Comparison of ENCODE assay signal across 8 cellular contexts in genomic region chr9:85900504-85901201, GRCh38. TPM values are rescaled to one million over a fixed set of nuclear protein-coding genes. Genes with fewer than 3 reads are reported as not detected.
DNase-seq lines count a peak whose midpoint lies in the region; ATAC-seq and TF ChIP-seq lines count a peak whose summit lies in the region.

No MANE protein-coding gene starts in this region.

- no peaks in the 10 kb centered on the region for H3K9me3 ChIP-seq in spleen

- TF ChIP-seq CTCF in LNCAP (IDR thresholded peaks at IDR 0.05) (peak; percentile 68), spleen (IDR thresholded peaks at IDR 0.05 in 8 of 11, conservative IDR thresholded peaks at IDR 0.05 in 3 of 11) (peak in 8 of 11 experiments; percentile 11 to 56 (median 48))

- no peaks in the 10 kb centered on the region for H3K27me3 ChIP-seq in spleen (replicated peaks in 1 of 7)

- no peak overlapping the region for H3K27ac ChIP-seq in spleen

- no peaks in the 10 kb centered on the region for H3K4me1 ChIP-seq in spleen

- ATAC-seq in HG02610 (IDR thresholded peaks at IDR 0.05; ENCODE audit: unreplicated experiment): no peak
- no peak for ATAC-seq in GM18868 (IDR thresholded peaks at IDR 0.05; ENCODE audit: unreplicated experiment)

- peak; percentile 5 to 24 for DNase-seq in NOMO-1 (lab: John Stamatoyannopoulos, UW; ENCODE audit: unreplicated experiment in 2 of 2)
- DNase-seq in NOMO-1 treated with dmso at 0.1 percent for 144 hours (lab: John Stamatoyannopoulos, UW; ENCODE audit: unreplicated experiment): no peak
- peak; percentile 16 to 18 for DNase-seq in activated CD4-positive, alpha-beta T cell treated with anti-CD3 and anti-CD28 coated beads, Interleukin-2, amount 50 U/mL, for 4 hours
- peak; percentile 20 for DNase-seq in fibroblast of the conjunctiva (ENCODE audit: low read depth)
- DNase-seq in spleen: no peak

- intact Hi-C loops in spleen (cut with DNase I; ENCODE audit: low total_unique reads): no loop called here

- no peak for TF ChIP-seq POLR2A in spleen (IDR thresholded peaks at IDR 0.05)

- no peak overlapping the region for H3K4me3 ChIP-seq in spleen

- no peaks in the 10 kb centered on the region for H3K36me3 ChIP-seq in spleen

- 50 to 57% (median 54%) methylated on average over 9 of the region's 9 CpGs for WGBS in spleen, 5 donors

RNA-seq across cellular contexts. Expression of gene NAA35, which starts 40.3 kb away (rescaled TPM):
- total RNA-seq in spleen: 10 to 100 TPM; 10.6 to 23.7 (median 22.7) TPM
- polyA plus RNA-seq in spleen: 1 to 10 TPM; 4.2 to 4.8 (median 4.6) TPM

Comparison
In these comparisons a context has a peak if more than half of its experiments do, and no peak if none do; other contexts are left out.
1. DNase-seq: peak in NOMO-1 (2 of 2), activated CD4-positive, alpha-beta T cell treated with anti-CD3 and anti-CD28 coated beads, Interleukin-2, amount 50 U/mL, for 4 hours (2 of 2) and fibroblast of the conjunctiva (single experiment); none in NOMO-1 treated with dmso at 0.1 percent for 144 hours (single experiment) and spleen (single experiment).